Comparison of ENCODE assay signal across 19 cellular contexts in genomic region chr2:106026271-106027190, GRCh38.
"Had no signal": no experiment of that assay in that cellular context is flagged by ENCODE, and none has a peak within 500 bp of the region (broad histone marks: within the 10 kb centered on the region; RNA-seq: fewer than 3 reads in every experiment).

No MANE protein-coding gene starts in this region.

- H3K9me3 Mint-ChIP-seq: activated T-cell treated with anti-CD3 and anti-CD28 coated beads, Interleukin-2, amount 50 U/mL, for 4 hours; nephron progenitor cell had no signal

- H3K4me3 ChIP-seq: cardiac muscle cell, lower lobe of right lung, SK-N-MC, tibial nerve had no signal

- H3K4me3 Mint-ChIP-seq: activated CD8-positive, alpha-beta T cell treated with anti-CD3 and anti-CD28 coated beads, Interleukin-2, amount 10 ng/mL, durations not matched to agents 7 days and 5 days; activated T-cell treated with anti-CD3 and anti-CD28 coated beads, Interleukin-2, amount 50 U/mL, for 4 hours; nephron progenitor cell had no signal

- H3K9me3 ChIP-seq: lower lobe of right lung, tibial nerve had no signal

- ATAC-seq: activated CD8-positive, alpha-beta T cell treated with anti-CD3 and anti-CD28 coated beads, Interleukin-2, amount 10 ng/mL, durations not matched to agents 7 days and 5 days; activated T-cell treated with anti-CD3 and anti-CD28 coated beads, Interleukin-2, amount 50 U/mL, for 4 hours; lower lobe of right lung had no signal

- H3K27me3 ChIP-seq: cardiac muscle cell, tibial nerve had no signal

- H3K36me3 ChIP-seq: cardiac muscle cell, lower lobe of right lung, tibial nerve had no signal

- H3K27ac Mint-ChIP-seq: activated CD8-positive, alpha-beta T cell treated with anti-CD3 and anti-CD28 coated beads, Interleukin-2, amount 10 ng/mL, durations not matched to agents 7 days and 5 days; nephron progenitor cell had no signal

- H3K27ac ChIP-seq: cardiac muscle cell, lower lobe of right lung, SK-N-MC had no signal

- DNase-seq: activated CD4-positive, alpha-beta T cell treated with anti-CD3 and anti-CD28 coated beads for 48 hours; activated CD4-positive, CD25-positive, alpha-beta regulatory T cell; activated CD8-positive, alpha-beta T cell treated with anti-CD3 and anti-CD28 coated beads, Interleukin-2, amount 10 ng/mL, durations not matched to agents 7 days and 5 days; activated effector memory CD4-positive, alpha-beta T cell treated with anti-CD3 and anti-CD28 coated beads, Interleukin-2, amount 50 U/mL, for 16 hours; activated naive CD4-positive, alpha-beta T cell treated with anti-CD3 and anti-CD28 coated beads, Interleukin-2, amount 50 U/mL, for 16 hours; activated T-cell treated with anti-CD3 and anti-CD28 coated beads, Interleukin-2, amount 50 U/mL, for 4 hours; amygdala; head of caudate nucleus; lower lobe of right lung; nephron progenitor cell; nucleus accumbens; posterior cingulate gyrus; retina; stimulated activated CD4-positive, alpha-beta T cell treated with anti-CD3 and anti-CD28 coated beads, Interleukin-12 subunit alpha, Interleukin-12 subunit beta, amount 100 ng/mL, for 4 hours; stimulated activated CD4-positive, alpha-beta T cell treated with anti-CD3 and anti-CD28 coated beads, Interleukin-2, amount 100 ng/mL, for 24 hours; stimulated activated naive CD4-positive, alpha-beta T cell treated with Interleukin-2 at 50 U/mL for 16 hours had no signal
